ENCODE assay signal across 9 cellular contexts in the genomic region with DNA sequence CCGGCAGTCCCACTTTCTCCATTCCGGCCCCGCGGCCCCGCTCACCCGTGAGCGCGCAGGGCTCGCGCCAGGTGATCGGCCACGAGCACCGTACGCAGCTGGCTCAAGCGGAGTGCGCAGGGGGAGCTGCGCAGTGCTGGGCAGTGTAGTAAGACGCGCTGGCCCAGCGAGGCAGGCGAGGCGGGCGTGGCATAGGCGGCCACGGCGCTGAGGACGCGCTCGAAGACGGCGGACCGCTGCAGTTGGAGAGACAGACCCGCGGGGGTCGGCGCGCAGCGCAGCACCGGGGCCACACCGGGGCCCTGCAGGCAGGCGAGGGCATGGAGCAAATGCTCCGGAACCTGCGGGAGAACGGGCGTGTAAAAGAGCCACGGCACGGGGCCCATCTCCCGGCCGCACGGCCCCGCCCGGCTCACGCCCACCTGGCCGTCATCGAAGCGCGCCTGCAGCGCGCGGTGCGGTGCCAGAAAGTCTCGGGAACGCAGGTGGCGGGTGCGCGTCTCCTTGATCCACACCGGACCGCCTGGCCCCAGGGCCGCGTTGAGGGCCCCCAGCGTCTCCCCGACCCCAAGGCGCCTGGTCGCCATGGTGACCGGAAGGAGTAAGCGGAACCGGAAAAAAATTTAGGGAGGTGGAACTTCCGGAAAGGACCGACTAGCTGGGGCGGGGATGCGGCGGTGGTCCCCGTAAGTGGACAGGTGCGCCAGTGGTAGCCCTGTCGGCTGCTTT. TPM values are rescaled to one million over a fixed set of nuclear protein-coding genes. Genes with fewer than 3 reads are reported as not detected.
DNase-seq lines count a peak whose midpoint lies in the region; ATAC-seq, FAIRE-seq and TF ChIP-seq lines count a peak whose summit lies in the region.
"Had no signal": no experiment of that assay in that cellular context is flagged by ENCODE, and none has a peak within 500 bp of the region (broad histone marks: within the 10 kb centered on the region; RNA-seq: fewer than 3 reads in every experiment).

A gene with protein sequence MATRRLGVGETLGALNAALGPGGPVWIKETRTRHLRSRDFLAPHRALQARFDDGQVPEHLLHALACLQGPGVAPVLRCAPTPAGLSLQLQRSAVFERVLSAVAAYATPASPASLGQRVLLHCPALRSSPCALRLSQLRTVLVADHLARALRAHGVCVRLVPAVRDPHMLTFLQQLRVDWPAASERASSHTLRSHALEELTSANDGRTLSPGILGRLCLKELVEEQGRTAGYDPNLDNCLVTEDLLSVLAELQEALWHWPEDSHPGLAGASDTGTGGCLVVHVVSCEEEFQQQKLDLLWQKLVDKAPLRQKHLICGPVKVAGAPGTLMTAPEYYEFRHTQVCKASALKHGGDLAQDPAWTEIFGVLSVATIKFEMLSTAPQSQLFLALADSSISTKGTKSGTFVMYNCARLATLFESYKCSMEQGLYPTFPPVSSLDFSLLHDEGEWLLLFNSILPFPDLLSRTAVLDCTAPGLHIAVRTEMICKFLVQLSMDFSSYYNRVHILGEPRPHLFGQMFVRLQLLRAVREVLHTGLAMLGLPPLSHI (minus strand): TSS at position 603 of the 729 bp plus-strand sequence. CDS start 16 bp downstream, at position 587.

- H3K36me3 Mint-ChIP-seq in CD4-positive, CD25-positive, alpha-beta regulatory T cell, result peaks cover 11% of the 10 kb centered on the region
- peaks cover 7 to 10% of the 10 kb centered on the region in 2 donors for H3K36me3 Mint-ChIP-seq in activated T-cell treated with anti-CD3 and anti-CD28 coated beads, Interleukin-2, amount 50 U/mL, for 72 hours (ENCODE audit: insufficient read depth in 2 of 2)

- peak within 1 kb of the TSS; percentile 85 to 96 (median 90) for H3K27ac Mint-ChIP-seq in CD4-positive, CD25-positive, alpha-beta regulatory T cell
- H3K27ac Mint-ChIP-seq in activated T-cell treated with anti-CD3 and anti-CD28 coated beads, Interleukin-2, amount 50 U/mL, for 72 hours, result peak within 1 kb of the TSS; percentile 85

- H3K9ac ChIP-seq in mucosa of stomach (ENCODE audit: low read length), result peak within 1 kb of the TSS; percentile 82

- no peaks in the 10 kb centered on the region for H3K27me3 ChIP-seq in CD4-positive, CD25-positive, alpha-beta regulatory T cell (ENCODE audit: control insufficient read depth, insufficient read depth, low read length)
- H3K27me3 ChIP-seq in esophagus squamous epithelium (no peaks in the 10 kb centered on the region), mucosa of stomach (ENCODE audit: control insufficient read depth, insufficient read depth, low read length) (no peaks in the 10 kb centered on the region)

- H3K4me1 Mint-ChIP-seq in CD4-positive, CD25-positive, alpha-beta regulatory T cell, result peaks cover 8 to 53% (median 22%) of the 10 kb centered on the region in 4 donors
- H3K4me1 Mint-ChIP-seq in activated T-cell treated with anti-CD3 and anti-CD28 coated beads, Interleukin-2, amount 50 U/mL, for 72 hours (ENCODE audit: low read depth), result peaks cover 44% of the 10 kb centered on the region

- DNase-seq in CD4-positive, CD25-positive, alpha-beta regulatory T cell, result peak; percentile 62 to 78 (median 65)
- DNase-seq in HTR-8/SVneo (ENCODE audit: insufficient read length, low spot score), result peak; percentile 64
- DNase-seq in RCC 7860 (ENCODE audit: low spot score), result peak; percentile 36
- DNase-seq in activated T-cell treated with anti-CD3 and anti-CD28 coated beads, Interleukin-2, amount 50 U/mL, for 72 hours, result peak; percentile 76
- DNase-seq in esophagus squamous epithelium (lab: John Stamatoyannopoulos, UW), result no peak
- peak in 41 of 49 donors; percentile 11 to 82 (median 55) for DNase-seq in substantia nigra (lab: John Stamatoyannopoulos, UW)

- peak; percentile 5 to 7 for ATAC-seq in CD4-positive, CD25-positive, alpha-beta regulatory T cell (ENCODE audit: low read depth in 2 of 2)
- ATAC-seq in activated T-cell treated with anti-CD3 and anti-CD28 coated beads, Interleukin-2, amount 50 U/mL, for 72 hours (replicated peaks in 1 of 2), result peak; percentile 9 to 14
- ATAC-seq in GM19351 (IDR thresholded peaks at IDR 0.05; ENCODE audit: unreplicated experiment), result no peak

- intact Hi-C loops in esophagus squamous epithelium (cut with DNase I), result no loop called here

- peaks cover 5% of the 10 kb centered on the region for H3K27me3 Mint-ChIP-seq in CD4-positive, CD25-positive, alpha-beta regulatory T cell
- no peaks in the 10 kb centered on the region for H3K27me3 Mint-ChIP-seq in activated T-cell treated with anti-CD3 and anti-CD28 coated beads, Interleukin-2, amount 50 U/mL, for 72 hours (ENCODE audit: low read depth)

- whole genome bisulfite sequencing in esophagus squamous epithelium, 2 donors, result 0% methylated on average over 13 of the region's 85 CpGs

- peaks cover 41% of the 10 kb centered on the region for H3K4me1 ChIP-seq in CD4-positive, CD25-positive, alpha-beta regulatory T cell (ENCODE audit: control insufficient read depth, insufficient read depth, low read length, poor library complexity, severe bottlenecking)
- H3K4me1 ChIP-seq in esophagus squamous epithelium, result peaks cover 34 to 59% (median 35%) of the 10 kb centered on the region in 3 donors
- H3K4me1 ChIP-seq in mucosa of stomach (ENCODE audit: control insufficient read depth, insufficient read depth, low read length), result peaks cover 41% of the 10 kb centered on the region

- no peaks in the 10 kb centered on the region for H3K9me3 Mint-ChIP-seq in CD4-positive, CD25-positive, alpha-beta regulatory T cell
- no peaks in the 10 kb centered on the region for H3K9me3 Mint-ChIP-seq in activated T-cell treated with anti-CD3 and anti-CD28 coated beads, Interleukin-2, amount 50 U/mL, for 72 hours

- H3K4me3 Mint-ChIP-seq in CD4-positive, CD25-positive, alpha-beta regulatory T cell, result peak within 1 kb of the TSS; percentile 86 to 98 (median 96)
- peak within 1 kb of the TSS; percentile 91 to 94 for H3K4me3 Mint-ChIP-seq in activated T-cell treated with anti-CD3 and anti-CD28 coated beads, Interleukin-2, amount 50 U/mL, for 72 hours

- H3K4me3 ChIP-seq in CD4-positive, CD25-positive, alpha-beta regulatory T cell (ENCODE audit: low read depth, low read length), result peak within 1 kb of the TSS; percentile 77
- H3K4me3 ChIP-seq in esophagus squamous epithelium (peak within 1 kb of the TSS; percentile 71 to 94 (median 86)), mucosa of stomach (ENCODE audit: low read length) (peak within 1 kb of the TSS; percentile 56)

- peaks cover 33% of the 10 kb centered on the region for H3K36me3 ChIP-seq in CD4-positive, CD25-positive, alpha-beta regulatory T cell (ENCODE audit: control insufficient read depth, insufficient read depth, low read length)
- H3K36me3 ChIP-seq in esophagus squamous epithelium (peaks cover 11 to 42% (median 23%) of the 10 kb centered on the region in 3 donors), mucosa of stomach (ENCODE audit: control insufficient read depth, insufficient read depth, low read length) (peaks cover 24% of the 10 kb centered on the region)

- peak in 1 of 6 experiments; percentile 11 for TF ChIP-seq CTCF in esophagus squamous epithelium (IDR thresholded peaks at IDR 0.05)

- H3K27ac ChIP-seq in CD4-positive, CD25-positive, alpha-beta regulatory T cell (ENCODE audit: insufficient read depth, low read length, poor library complexity, severe bottlenecking), result peak within 1 kb of the TSS; percentile 78
- peak within 1 kb of the TSS; percentile 88 to 100 (median 96) for H3K27ac ChIP-seq in esophagus squamous epithelium
- peak within 1 kb of the TSS; percentile 78 for H3K27ac ChIP-seq in substantia nigra (ENCODE audit: low read depth, low read length, poor library complexity, severe bottlenecking)

- TF ChIP-seq POLR2A in esophagus squamous epithelium (IDR thresholded peaks at IDR 0.05), result peak in 2 of 4 donors; percentile 46 to 56

- FAIRE-seq in HTR-8/SVneo (lab: Jason Lieb, UNC) (peak; percentile 72), RCC 7860 (lab: Jason Lieb, UNC) (no peak)
- FAIRE-seq: TTC549 had no signal

- no peaks in the 10 kb centered on the region for H3K9me3 ChIP-seq in CD4-positive, CD25-positive, alpha-beta regulatory T cell (ENCODE audit: control insufficient read depth in 2 of 2, low read length in 2 of 2)
- H3K9me3 ChIP-seq in esophagus squamous epithelium (no peaks in the 10 kb centered on the region), mucosa of stomach (ENCODE audit: control insufficient read depth, low read length) (no peaks in the 10 kb centered on the region)

RNA-seq across cellular contexts. Expression of the gene that starts here (rescaled TPM):
- total RNA-seq in CD4-positive, CD25-positive, alpha-beta regulatory T cell, result 22.2 TPM
- 10 to 100 TPM; 30.0 to 40.8 (median 32.1) TPM for polyA plus RNA-seq in CD4-positive, CD25-positive, alpha-beta regulatory T cell
- 10 to 100 TPM; 24.8 to 29.8 TPM for total RNA-seq in activated T-cell treated with anti-CD3 and anti-CD28 coated beads, Interleukin-2, amount 50 U/mL, for 72 hours
- 10 to 100 TPM; 34.4 to 42.4 (median 37.1) TPM for total RNA-seq in esophagus squamous epithelium
